ENCODE assay signal across 13 cellular contexts in genomic region chr18:10798727-10799435, GRCh38.
DNase-seq lines count a peak whose midpoint lies in the region; ATAC-seq, FAIRE-seq and TF ChIP-seq lines count a peak whose summit lies in the region.
"Had no signal": no experiment of that assay in that cellular context is flagged by ENCODE, and none has a peak within 500 bp of the region (broad histone marks: within the 10 kb centered on the region; RNA-seq: fewer than 3 reads in every experiment).

No MANE protein-coding gene starts in this region.

- H3K4me3 ChIP-seq in bronchial epithelial cell (ENCODE audit: low read depth, low read length): no peak overlapping the region
- no peak overlapping the region for H3K4me3 ChIP-seq in Karpas-422 (ENCODE audit: low read length)
- H3K4me3 ChIP-seq: suprapubic skin had no signal

- H3K4me2 ChIP-seq in Karpas-422 (ENCODE audit: low read depth, low read length, poor library complexity, severe bottlenecking): no peak overlapping the region

- no peak for ATAC-seq in HG03520 (IDR thresholded peaks at IDR 0.05; ENCODE audit: unreplicated experiment)
- ATAC-seq: left lobe of liver had no signal

- H3K9ac ChIP-seq in Karpas-422 (ENCODE audit: low read length): no peak overlapping the region

- no peak for TF ChIP-seq CTCF in bronchial epithelial cell (IDR thresholded peaks at IDR 0.05; ENCODE audit: insufficient read depth, low read length, severe bottlenecking)

- H3K9me2 ChIP-seq in Karpas-422 (replicated peaks; ENCODE audit: insufficient read depth, low read length): no peaks in the 10 kb centered on the region

- H3K27ac ChIP-seq in Karpas-422 (ENCODE audit: low read length): no peak overlapping the region
- H3K27ac ChIP-seq: suprapubic skin had no signal

- no peaks in the 10 kb centered on the region for H3K9me3 ChIP-seq in Karpas-422 (ENCODE audit: low read length)
- H3K9me3 ChIP-seq: suprapubic skin had no signal

- H3K27me3 ChIP-seq in bronchial epithelial cell (ENCODE audit: control insufficient read depth, insufficient read depth, low read length): no peaks in the 10 kb centered on the region
- H3K27me3 ChIP-seq in Karpas-422 (ENCODE audit: low read length): no peaks in the 10 kb centered on the region
- H3K27me3 ChIP-seq: suprapubic skin had no signal

- no peaks in the 10 kb centered on the region for H3K4me1 ChIP-seq in Karpas-422 (ENCODE audit: low read length)

- DNase-seq in Daoy (ENCODE audit: low read depth): peak; percentile 48
- peak; percentile 65 for DNase-seq in M059J (ENCODE audit: low read depth)
- peak; percentile 39 for DNase-seq in bronchial epithelial cell (ENCODE audit: low read depth)
- peak; percentile 3 for DNase-seq in myocyte (ENCODE audit: low read depth)
- no peak for DNase-seq in Karpas-422
- DNase-seq in NCI-H345 treated with DMSO at 0.1 percent for 48 hours (lab: John Stamatoyannopoulos, UW; ENCODE audit: unreplicated experiment): no peak
- DNase-seq in activated CD4-positive, alpha-beta T cell treated with anti-CD3 and anti-CD28 coated beads, Interleukin-2, amount 50 U/mL, for 4 hours: no peak
- DNase-seq: NCI-H146 had no signal

- H4K20me1 ChIP-seq in Karpas-422 (ENCODE audit: insufficient read depth, low read depth, low read length): no peaks in the 10 kb centered on the region

- FAIRE-seq in bronchial epithelial cell (lab: Jason Lieb, UNC): no peak
- FAIRE-seq: GM12892, TTC549 had no signal

- no peaks in the 10 kb centered on the region for H3K36me3 ChIP-seq in bronchial epithelial cell (ENCODE audit: control insufficient read depth, insufficient read depth, low read length)
- no peaks in the 10 kb centered on the region for H3K36me3 ChIP-seq in Karpas-422 (ENCODE audit: insufficient read depth, low read length)
- H3K36me3 ChIP-seq: suprapubic skin had no signal

- no peak overlapping the region for H2AFZ ChIP-seq in Karpas-422 (ENCODE audit: low read length)

- no peaks in the 10 kb centered on the region for H3K79me2 ChIP-seq in Karpas-422 (ENCODE audit: low read length)

Comparison
In these comparisons a context has a peak if more than half of its experiments do, and no peak if none do; other contexts are left out.
1. DNase-seq: peak in Daoy (single experiment), M059J (single experiment), bronchial epithelial cell (single experiment) and myocyte (single experiment); none in Karpas-422 (single experiment), NCI-H345 treated with DMSO at 0.1 percent for 48 hours (single experiment) and activated CD4-positive, alpha-beta T cell treated with anti-CD3 and anti-CD28 coated beads, Interleukin-2, amount 50 U/mL, for 4 hours (0 of 2).